ENCODE assay signal across 1 cellular context in the genomic region with DNA sequence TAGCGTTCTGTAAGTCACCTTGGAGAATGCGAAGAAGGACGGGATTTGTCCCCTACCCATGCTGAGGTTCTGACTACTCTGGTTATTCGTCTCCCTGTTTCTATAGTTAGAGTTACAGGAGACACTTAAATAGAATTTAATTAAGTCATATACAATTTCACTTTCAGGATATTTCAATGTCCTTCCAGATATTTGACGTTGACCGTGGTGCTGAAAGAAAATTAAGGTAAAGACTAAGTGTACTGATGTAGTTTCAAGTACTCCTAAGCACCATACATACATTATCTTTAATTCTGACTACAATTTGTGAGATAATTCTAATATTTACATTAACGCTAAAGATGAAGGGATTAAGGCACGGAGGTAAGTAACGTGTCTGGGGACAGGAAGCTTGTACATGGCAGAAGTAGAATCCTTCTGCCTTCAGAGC.
TF ChIP-seq lines count a peak whose summit lies in the region.

No MANE protein-coding gene starts in this region.

TF ChIP-seq in SK-N-SH, 30 proteins besides CTCF, POLR2A, EP300 and RAD21 (continued from another document):
- TF ChIP-seq, protein P1, sequence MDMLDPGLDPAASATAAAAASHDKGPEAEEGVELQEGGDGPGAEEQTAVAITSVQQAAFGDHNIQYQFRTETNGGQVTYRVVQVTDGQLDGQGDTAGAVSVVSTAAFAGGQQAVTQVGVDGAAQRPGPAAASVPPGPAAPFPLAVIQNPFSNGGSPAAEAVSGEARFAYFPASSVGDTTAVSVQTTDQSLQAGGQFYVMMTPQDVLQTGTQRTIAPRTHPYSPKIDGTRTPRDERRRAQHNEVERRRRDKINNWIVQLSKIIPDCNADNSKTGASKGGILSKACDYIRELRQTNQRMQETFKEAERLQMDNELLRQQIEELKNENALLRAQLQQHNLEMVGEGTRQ (IDR thresholded peaks at IDR 0.05; ENCODE audit: borderline replicate concordance, low read depth, low read length): no peak
- no peak for TF ChIP-seq EZH2phosphoT487 (IDR thresholded peaks at IDR 0.05; ENCODE audit: borderline replicate concordance, low read depth)
